1 cellular context compared by ENCODE assay signal in the genomic region with DNA sequence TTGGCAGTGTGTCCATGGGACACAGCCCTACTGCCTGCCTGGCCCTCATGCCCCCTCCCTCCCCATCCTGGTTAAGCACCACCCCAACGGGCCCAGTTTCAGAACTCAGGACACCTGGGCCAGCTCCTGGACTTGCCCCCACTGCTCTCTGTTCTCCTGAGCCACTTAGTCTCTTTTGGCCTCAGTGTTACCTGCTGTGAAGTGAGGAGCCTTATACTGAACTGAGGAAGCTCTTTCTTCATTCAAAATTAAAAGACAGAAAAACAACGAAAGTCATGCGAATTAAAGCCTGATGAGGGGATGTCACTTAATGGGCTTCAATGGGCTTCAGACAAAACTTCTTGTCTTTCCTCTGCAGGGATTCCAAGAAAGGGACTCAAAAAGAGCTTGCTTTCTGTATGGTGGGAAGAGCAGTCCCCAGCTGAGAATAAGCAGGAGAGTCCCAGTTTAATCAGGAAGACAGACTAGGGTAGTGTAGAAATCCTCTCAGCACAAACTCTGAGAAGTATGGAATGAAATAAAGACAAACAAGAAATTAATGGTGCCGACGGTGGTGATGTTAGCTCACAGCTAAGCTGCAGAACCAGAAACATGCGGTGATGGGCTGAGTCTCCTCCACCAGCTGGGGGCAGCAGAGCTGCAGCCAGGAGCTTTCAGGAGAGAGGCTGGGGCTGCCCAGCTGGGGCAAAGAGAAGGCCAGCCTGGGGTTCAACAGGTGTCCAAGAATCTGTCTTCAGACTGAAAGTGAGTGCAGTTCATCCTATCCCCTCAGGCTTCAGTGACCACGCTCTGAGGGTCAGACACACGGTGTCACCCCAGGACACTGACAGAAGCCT.
TF ChIP-seq lines count a peak whose summit lies in the region.

No MANE protein-coding gene starts in this region.

TF ChIP-seq in H1, 55 proteins besides CTCF, POLR2A, EP300 and RAD21 (continued from another document):
- no peak for TF ChIP-seq JUN (IDR thresholded peaks at IDR 0.05; ENCODE audit: low read depth, low read length)
- no peak for TF ChIP-seq CTBP2 (IDR thresholded peaks at IDR 0.05; ENCODE audit: borderline replicate concordance, insufficient read depth, insufficient read length, low read length)
- TF ChIP-seq CBX8 (IDR thresholded peaks at IDR 0.05; ENCODE audit: borderline replicate concordance, low read depth, low read length) = no peak
